8 cellular contexts compared by ENCODE assay signal in genomic region chr4:1682860-1683259, GRCh38. TPM values are rescaled to one million over a fixed set of nuclear protein-coding genes. Genes with fewer than 3 reads are reported as not detected.
DNase-seq lines count a peak whose midpoint lies in the region; FAIRE-seq and TF ChIP-seq lines count a peak whose summit lies in the region.

No MANE protein-coding gene starts in this region.

- H2BK12ac ChIP-seq in H1 (ENCODE audit: low read depth, low read length) = no peak overlapping the region

- H3K23me2 ChIP-seq in H1 (ENCODE audit: low read depth, low read length) = peaks cover 6% of the 10 kb centered on the region; the same call in 1 of the 2 replicates

- H3K79me2 ChIP-seq in OCI-LY7 (ENCODE audit: insufficient read depth, low read depth, low read length) (no peaks in the 10 kb centered on the region), H1 (ENCODE audit: control insufficient read depth in 1 of 2, insufficient read depth in 2 of 2, low read length in 2 of 2) (no peaks in the 10 kb centered on the region), parathyroid adenoma (no peaks in the 10 kb centered on the region)

- peaks cover 11 to 17% (median 13%) of the 10 kb centered on the region in 4 experiments for H3K27me3 ChIP-seq in H1 (replicated peaks in 1 of 4; ENCODE audit: control insufficient read depth in 3 of 4, extremely low read depth in 1 of 4, insufficient read depth in 3 of 4, low read length in 3 of 4)
- no peaks in the 10 kb centered on the region for H3K27me3 ChIP-seq in parathyroid adenoma (ENCODE audit: control insufficient read depth, insufficient read depth, low read length)
- H3K27me3 ChIP-seq in BE2C = no peaks in the 10 kb centered on the region

- BruUV-seq in OCI-LY7 (replicated peaks; lab: Mats Ljungman, UMichigan) = no TSS peak

- H4K5ac ChIP-seq in H1 (ENCODE audit: insufficient read length, low read depth, low read length) = no peak overlapping the region

- H3K27ac ChIP-seq in C4-2B (peak overlapping the region; percentile 90; the same call in 1 of the 2 replicates), OCI-LY7 (ENCODE audit: low read depth, low read length, poor library complexity, severe bottlenecking) (no peak overlapping the region), H1 (ENCODE audit: low read depth, low read length) (no peak overlapping the region), parathyroid adenoma (no peak overlapping the region)

- H3K56ac ChIP-seq in H1 (replicated peaks; ENCODE audit: insufficient read length, low read depth, low read length) = no peak overlapping the region

- H3K14ac ChIP-seq in H1 (ENCODE audit: insufficient read length) = no peak overlapping the region

- H3K23ac ChIP-seq in H1 (ENCODE audit: insufficient read length) = no peak overlapping the region

- POLR2A ChIA-PET in OCI-LY7 (lab: Charles Lee) (no interaction called here), H1 (lab: Charles Lee; ENCODE audit: partially characterized antibody) (interaction anchor here (1.0 kb wide), 1 partner anchor 12 kb away, joined by 3 read pairs; no protein-coding TSS in a partner anchor)

- intact Hi-C loops in OCI-LY7 (cut with micrococcal nuclease; ENCODE audit: unreplicated experiment) = no loop called here

- no peaks in the 10 kb centered on the region for H3K9me2 ChIP-seq in OCI-LY7 (ENCODE audit: insufficient read depth, low read length)

- no peak overlapping the region for H2BK120ac ChIP-seq in H1 (replicated peaks; ENCODE audit: low read depth, low read length)

- H3K4me1 ChIP-seq in OCI-LY7 (ENCODE audit: insufficient read depth, low read length, poor library complexity, severe bottlenecking) (peaks cover 13% of the 10 kb centered on the region), H1 (replicated peaks in 1 of 4; ENCODE audit: control insufficient read depth in 3 of 4, insufficient read depth in 4 of 4, low read length in 3 of 4) (peaks cover 3 to 6% (median 4%) of the 10 kb centered on the region in 4 experiments; a peak in 6 of 7 replicates), parathyroid adenoma (no peaks in the 10 kb centered on the region), BE2C (no peaks in the 10 kb centered on the region)

- H2BK20ac ChIP-seq in H1 (ENCODE audit: low read length) = no peak overlapping the region

- TF ChIP-seq CTCF in C4-2B (conservative IDR thresholded peaks at IDR 0.05) (no peak), OCI-LY7 (conservative IDR thresholded peaks at IDR 0.05; ENCODE audit: low read length) (no peak), H1 (IDR thresholded peaks at IDR 0.05; ENCODE audit: control extremely low read depth in 1 of 3, insufficient read depth in 1 of 3, low read depth in 1 of 3, low read length in 3 of 3) (no peak), parathyroid adenoma (IDR thresholded peaks at IDR 0.05) (no peak), BE2C (IDR thresholded peaks at IDR 0.05; ENCODE audit: low read depth, low read length) (no peak)

- H3K4me2 ChIP-seq in OCI-LY7 (ENCODE audit: low read length) = peak overlapping the region; percentile 54; the same call in 1 of the 2 replicates
- H3K4me2 ChIP-seq in H1 (ENCODE audit: insufficient read depth in 1 of 2, low read depth in 2 of 2, low read length in 2 of 2) = peak overlapping the region; percentile 70 to 81; a peak in 3 of 4 replicates
- peak overlapping the region; percentile 15 for H3K4me2 ChIP-seq in parathyroid adenoma (ENCODE audit: low read length)

- H4K91ac ChIP-seq in H1 (replicated peaks; ENCODE audit: insufficient read length, low read length) = no peak overlapping the region

- no peak overlapping the region for H2BK5ac ChIP-seq in H1 (ENCODE audit: low read depth, low read length)

- H4K20me1 ChIP-seq in OCI-LY7 (ENCODE audit: insufficient read depth, low read length) (no peaks in the 10 kb centered on the region), H1 (replicated peaks in 1 of 2; ENCODE audit: control insufficient read depth in 1 of 2, insufficient read depth in 2 of 2, low read length in 2 of 2) (peaks cover 0 to 5% of the 10 kb centered on the region in 2 experiments)

- H2AFZ ChIP-seq in OCI-LY7 (ENCODE audit: low read length) (no peak overlapping the region; the same call in 1 of the 2 replicates), H1 (ENCODE audit: low read length) (no peak overlapping the region), parathyroid adenoma (no peak overlapping the region)

- H2AK5ac ChIP-seq in H1 (ENCODE audit: low read depth, low read length) = no peak overlapping the region

- no peak overlapping the region for H3K4me3 ChIP-seq in OCI-LY7 (ENCODE audit: low read depth, low read length, poor library complexity, severe bottlenecking)
- peak overlapping the region in 1 of 4 experiments; percentile 67; a peak in 1 of 8 replicates for H3K4me3 ChIP-seq in H1 (ENCODE audit: extremely low read depth in 1 of 4, insufficient read depth in 2 of 4, low read depth in 3 of 4, low read length in 4 of 4)
- H3K4me3 ChIP-seq in parathyroid adenoma (ENCODE audit: low read depth, low read length) = peak overlapping the region; percentile 52
- no peak overlapping the region for H3K4me3 ChIP-seq in BE2C (ENCODE audit: low read depth, low read length)

- TF ChIP-seq POLR2A in H1 (IDR thresholded peaks at IDR 0.05; ENCODE audit: control extremely low read depth in 1 of 2, low read depth in 2 of 2, low read length in 2 of 2) = no peak

- 83% methylated on average over 13 of the region's 13 CpGs; no CpG with 5 or more reads in 1 of the 2 experiments for WGBS in H1 (ENCODE audit: extremely low coverage in 1 of 2, insufficient coverage in 1 of 2, insufficient read length in 1 of 2, insufficient replicate concordance in 2 of 2, low coverage in 1 of 2, low lambda C conversion rate in 2 of 2, missing lambda C conversion rate in 1 of 2), 2 experiments

- no peaks in the 10 kb centered on the region for H3K79me1 ChIP-seq in H1 (ENCODE audit: low read depth, low read length)

- CTCF ChIA-PET in OCI-LY7 (lab: Charles Lee; ENCODE audit: unreplicated experiment) (interaction anchor here (0.6 kb wide), 2 partner anchors 37 to 863 kb away, joined by 3 read pairs; no protein-coding TSS in a partner anchor), H1 (lab: Charles Lee; ENCODE audit: partially characterized antibody) (interaction anchor here (0.6 to 4.3 kb wide), 7 partner anchors 11 to 784 kb away, joined by 3 to 30 read pairs (median 3); no protein-coding TSS in a partner anchor)

- no peak for FAIRE-seq in H1 (lab: Jason Lieb, UNC)

- H3K9ac ChIP-seq in H1 (replicated peaks in 1 of 4; ENCODE audit: extremely low read depth in 1 of 4, low read depth in 3 of 4, low read length in 3 of 4) (no peak overlapping the region), parathyroid adenoma (no peak overlapping the region)

- H3K18ac ChIP-seq in H1 (ENCODE audit: extremely low read depth, low read length) = no peak overlapping the region

- no peak for DNase-seq in OCI-LY7 (ENCODE audit: low spot score)
- DNase-seq in H1 (ENCODE audit: low read depth in 1 of 2, low spot score in 2 of 2) = no peak
- DNase-seq in DMS153 treated with DMSO at 0.1 percent for 48 hours (lab: John Stamatoyannopoulos, UW; ENCODE audit: unreplicated experiment) = no peak
- DNase-seq in occipital lobe (lab: John Stamatoyannopoulos, UW) = no peak
- DNase-seq in foreskin melanocyte = no peak
- no peak for DNase-seq in BE2C

- no peak for TF ChIP-seq RAD21 in H1 (IDR thresholded peaks at IDR 0.05 in 1 of 2, conservative IDR thresholded peaks at IDR 0.05 in 1 of 2; ENCODE audit: low read depth in 2 of 2, low read length in 2 of 2)

- no peak for TF ChIP-seq EP300 in H1 (IDR thresholded peaks at IDR 0.05; ENCODE audit: borderline replicate concordance in 1 of 2, low read depth in 2 of 2, low read length in 2 of 2)

- no peak overlapping the region for H4K8ac ChIP-seq in H1 (ENCODE audit: extremely low read depth, insufficient read depth, low read length)

- no peaks in the 10 kb centered on the region for H3K9me3 ChIP-seq in OCI-LY7 (ENCODE audit: low read length)
- no peaks in the 10 kb centered on the region for H3K9me3 ChIP-seq in H1 (ENCODE audit: insufficient read depth in 2 of 2, low read depth in 1 of 2, low read length in 1 of 2)
- no peaks in the 10 kb centered on the region for H3K9me3 ChIP-seq in parathyroid adenoma (ENCODE audit: control insufficient read depth, low read length)
- H3K9me3 ChIP-seq in BE2C = no peaks in the 10 kb centered on the region

- no peak overlapping the region for H2BK15ac ChIP-seq in H1 (ENCODE audit: low read length)

- H3K4ac ChIP-seq in H1 (replicated peaks; ENCODE audit: insufficient read length, low read depth, low read length) = no peak overlapping the region

- H3K36me3 ChIP-seq in OCI-LY7 (ENCODE audit: insufficient read depth, low read length) = no peaks in the 10 kb centered on the region
- no peaks in the 10 kb centered on the region for H3K36me3 ChIP-seq in H1 (ENCODE audit: control insufficient read depth in 2 of 4, insufficient read depth in 4 of 4, low read length in 3 of 4)
- H3K36me3 ChIP-seq in parathyroid adenoma (ENCODE audit: control insufficient read depth, insufficient read depth, low read length) = no peaks in the 10 kb centered on the region
- no peaks in the 10 kb centered on the region for H3K36me3 ChIP-seq in BE2C

RNA-seq across cellular contexts. Expression of gene FAM53A, which starts 1.3 kb away (rescaled TPM):
- 0.98 and 1.4 TPM in 2 replicates for total RNA-seq in OCI-LY7 (2014; rRNA removed; shearing (Covaris generic))
- total RNA-seq in OCI-LY7 (2022) (1.5 and 1.8 TPM in 2 replicates), occipital lobe (0.78 TPM)
- 2.0 and 2.8 TPM in 2 replicates for total RNA-seq in H1 (2021; fragmentation: NEBNext Ultra II Directional; extraction: Animal tissue kit (Norgen Biotek cat#: 25700))
- 1.9 and 2.5 TPM in 2 replicates for polyA plus RNA-seq in H1 (2011; rRNA removed)
- polyA plus RNA-seq in H1 (2011; cell fraction: cytosol; rRNA removed) = 2.2 TPM
- 3.8 TPM for polyA plus RNA-seq in H1 (2011; cell fraction: nucleus; rRNA removed)
- 0.57 to 2.2 TPM (median 1.6 TPM) in 4 replicates for polyA plus RNA-seq in H1 (2012, experiment 1 of 2)
- 1.1 TPM for polyA plus RNA-seq in H1 (2012, experiment 2 of 2)
- polyA plus RNA-seq in H1 (2013, experiment 1 of 2) = 1.4 TPM
- 1.1 TPM for polyA plus RNA-seq in H1 (2013, experiment 2 of 2)
- polyA minus RNA-seq in H1 (2011; rRNA and poly(A)+ RNA removed) = 3.3 and 3.7 TPM in 2 replicates
- 1.3 TPM for polyA minus RNA-seq in H1 (2011; cell fraction: cytosol; rRNA and poly(A)+ RNA removed)
- 2.3 TPM for polyA minus RNA-seq in H1 (2011; cell fraction: nucleus; rRNA and poly(A)+ RNA removed)
- 6.2 TPM for polyA plus RNA-seq in BE2C (2012; ENCODE audit: insufficient read depth, insufficient read length, low read depth)

RNA-seq across cellular contexts. Expression of gene SLBP, which starts 29.3 kb away (rescaled TPM):
- 191 and 196 TPM in 2 replicates for total RNA-seq in OCI-LY7 (2014; rRNA removed; shearing (Covaris generic))
- total RNA-seq in OCI-LY7 (2022) (159 and 161 TPM in 2 replicates), occipital lobe (48.8 TPM)
- 45.1 and 49.0 TPM in 2 replicates for total RNA-seq in H1 (2021; fragmentation: NEBNext Ultra II Directional; extraction: Animal tissue kit (Norgen Biotek cat#: 25700))
- 24.6 and 44.1 TPM in 2 replicates for polyA plus RNA-seq in H1 (2011; rRNA removed)
- polyA plus RNA-seq in H1 (2011; cell fraction: cytosol; rRNA removed) = 41.5 TPM
- polyA plus RNA-seq in H1 (2011; cell fraction: nucleus; rRNA removed) = 18.5 TPM
- 36.4 to 63.8 TPM (median 38.7 TPM) in 4 replicates for polyA plus RNA-seq in H1 (2012, experiment 1 of 2)
- 16.6 TPM for polyA plus RNA-seq in H1 (2012, experiment 2 of 2)
- polyA plus RNA-seq in H1 (2013, experiment 1 of 2) = 38.1 TPM
- polyA plus RNA-seq in H1 (2013, experiment 2 of 2) = 38.5 TPM
- 19.4 and 22.8 TPM in 2 replicates for polyA minus RNA-seq in H1 (2011; rRNA and poly(A)+ RNA removed)
- 29.6 TPM for polyA minus RNA-seq in H1 (2011; cell fraction: cytosol; rRNA and poly(A)+ RNA removed)
- polyA minus RNA-seq in H1 (2011; cell fraction: nucleus; rRNA and poly(A)+ RNA removed) = 13.3 TPM
- 66.8 TPM for polyA plus RNA-seq in BE2C (2012; ENCODE audit: insufficient read depth, insufficient read length, low read depth)

RNA-seq across cellular contexts. Expression of gene TMEM129, which starts 38.3 kb away (rescaled TPM):
- 35.1 and 44.0 TPM in 2 replicates for total RNA-seq in OCI-LY7 (2014; rRNA removed; shearing (Covaris generic))
- total RNA-seq in OCI-LY7 (2022) (34.2 and 39.2 TPM in 2 replicates), occipital lobe (12.8 TPM)
- total RNA-seq in H1 (2021; fragmentation: NEBNext Ultra II Directional; extraction: Animal tissue kit (Norgen Biotek cat#: 25700)) = 28.5 and 31.5 TPM in 2 replicates
- polyA plus RNA-seq in H1 (2011; rRNA removed) = 58.7 and 89.1 TPM in 2 replicates
- 56.3 TPM for polyA plus RNA-seq in H1 (2011; cell fraction: cytosol; rRNA removed)
- polyA plus RNA-seq in H1 (2011; cell fraction: nucleus; rRNA removed) = 148 TPM
- 20.4 to 36.0 TPM (median 32.1 TPM) in 4 replicates for polyA plus RNA-seq in H1 (2012, experiment 1 of 2)
- polyA plus RNA-seq in H1 (2012, experiment 2 of 2) = 25.8 TPM
- 24.7 TPM for polyA plus RNA-seq in H1 (2013, experiment 1 of 2)
- 26.9 TPM for polyA plus RNA-seq in H1 (2013, experiment 2 of 2)
- 16.4 and 19.6 TPM in 2 replicates for polyA minus RNA-seq in H1 (2011; rRNA and poly(A)+ RNA removed)
- polyA minus RNA-seq in H1 (2011; cell fraction: cytosol; rRNA and poly(A)+ RNA removed) = 25.7 TPM
- polyA minus RNA-seq in H1 (2011; cell fraction: nucleus; rRNA and poly(A)+ RNA removed) = 30.7 TPM
- polyA plus RNA-seq in BE2C (2012; ENCODE audit: insufficient read depth, insufficient read length, low read depth) = 87.6 TPM

RNA-seq across cellular contexts. Expression of gene TACC3, which starts 38.5 kb away (rescaled TPM):
- 100 and 130 TPM in 2 replicates for total RNA-seq in OCI-LY7 (2014; rRNA removed; shearing (Covaris generic))
- total RNA-seq in OCI-LY7 (2022) = 257 and 272 TPM in 2 replicates
- total RNA-seq in H1 (2021; fragmentation: NEBNext Ultra II Directional; extraction: Animal tissue kit (Norgen Biotek cat#: 25700)) = 147 and 148 TPM in 2 replicates
- 73.8 and 113 TPM in 2 replicates for polyA plus RNA-seq in H1 (2011; rRNA removed)
- 93.2 TPM for polyA plus RNA-seq in H1 (2011; cell fraction: cytosol; rRNA removed)
- polyA plus RNA-seq in H1 (2011; cell fraction: nucleus; rRNA removed) = 159 TPM
- 127 to 150 TPM (median 147 TPM) in 4 replicates for polyA plus RNA-seq in H1 (2012, experiment 1 of 2)
- polyA plus RNA-seq in H1 (2012, experiment 2 of 2) = 102 TPM
- polyA plus RNA-seq in H1 (2013, experiment 1 of 2) = 103 TPM
- 92.2 TPM for polyA plus RNA-seq in H1 (2013, experiment 2 of 2)
- polyA minus RNA-seq in H1 (2011; rRNA and poly(A)+ RNA removed) = 22.0 and 36.9 TPM in 2 replicates
- polyA minus RNA-seq in H1 (2011; cell fraction: cytosol; rRNA and poly(A)+ RNA removed) = 57.8 TPM
- polyA minus RNA-seq in H1 (2011; cell fraction: nucleus; rRNA and poly(A)+ RNA removed) = 46.0 TPM
- 1.6 TPM for total RNA-seq in occipital lobe
- 38.0 TPM for polyA plus RNA-seq in BE2C (2012; ENCODE audit: insufficient read depth, insufficient read length, low read depth)

Comparison
In these comparisons a context has a peak if more than half of its experiments do, and no peak if none do; other contexts are left out.
1. H3K4me2 ChIP-seq: peak in every context shown above with its lines; median percentile 76 in H1; 54 in OCI-LY7; 15 in parathyroid adenoma.